ENCODE assay signal across 1 cellular context in the genomic region with DNA sequence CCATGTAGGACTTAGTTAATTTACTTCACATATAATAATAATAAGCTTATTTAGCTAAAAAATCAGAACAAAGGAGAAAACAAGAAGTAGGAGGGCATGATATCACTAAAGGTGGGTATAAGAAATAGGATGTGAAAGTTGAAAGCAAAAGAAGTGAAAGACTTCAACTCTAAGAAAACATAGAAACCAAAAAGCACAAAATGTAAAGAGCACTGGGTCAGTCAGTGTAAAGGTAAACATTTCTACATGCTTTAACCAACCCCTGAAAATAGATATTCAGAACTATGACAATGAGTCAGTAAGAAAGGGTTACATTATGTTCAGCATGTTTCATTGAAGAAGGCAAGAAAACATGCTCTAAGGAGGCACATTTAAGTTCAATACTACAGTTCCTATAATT.
TF ChIP-seq lines count a peak whose summit lies in the region.

No MANE protein-coding gene starts in this region.

TF ChIP-seq in GM23338, 12 proteins besides CTCF, POLR2A, EP300 and RAD21 (continued from another document):
- TF ChIP-seq, protein P1, sequence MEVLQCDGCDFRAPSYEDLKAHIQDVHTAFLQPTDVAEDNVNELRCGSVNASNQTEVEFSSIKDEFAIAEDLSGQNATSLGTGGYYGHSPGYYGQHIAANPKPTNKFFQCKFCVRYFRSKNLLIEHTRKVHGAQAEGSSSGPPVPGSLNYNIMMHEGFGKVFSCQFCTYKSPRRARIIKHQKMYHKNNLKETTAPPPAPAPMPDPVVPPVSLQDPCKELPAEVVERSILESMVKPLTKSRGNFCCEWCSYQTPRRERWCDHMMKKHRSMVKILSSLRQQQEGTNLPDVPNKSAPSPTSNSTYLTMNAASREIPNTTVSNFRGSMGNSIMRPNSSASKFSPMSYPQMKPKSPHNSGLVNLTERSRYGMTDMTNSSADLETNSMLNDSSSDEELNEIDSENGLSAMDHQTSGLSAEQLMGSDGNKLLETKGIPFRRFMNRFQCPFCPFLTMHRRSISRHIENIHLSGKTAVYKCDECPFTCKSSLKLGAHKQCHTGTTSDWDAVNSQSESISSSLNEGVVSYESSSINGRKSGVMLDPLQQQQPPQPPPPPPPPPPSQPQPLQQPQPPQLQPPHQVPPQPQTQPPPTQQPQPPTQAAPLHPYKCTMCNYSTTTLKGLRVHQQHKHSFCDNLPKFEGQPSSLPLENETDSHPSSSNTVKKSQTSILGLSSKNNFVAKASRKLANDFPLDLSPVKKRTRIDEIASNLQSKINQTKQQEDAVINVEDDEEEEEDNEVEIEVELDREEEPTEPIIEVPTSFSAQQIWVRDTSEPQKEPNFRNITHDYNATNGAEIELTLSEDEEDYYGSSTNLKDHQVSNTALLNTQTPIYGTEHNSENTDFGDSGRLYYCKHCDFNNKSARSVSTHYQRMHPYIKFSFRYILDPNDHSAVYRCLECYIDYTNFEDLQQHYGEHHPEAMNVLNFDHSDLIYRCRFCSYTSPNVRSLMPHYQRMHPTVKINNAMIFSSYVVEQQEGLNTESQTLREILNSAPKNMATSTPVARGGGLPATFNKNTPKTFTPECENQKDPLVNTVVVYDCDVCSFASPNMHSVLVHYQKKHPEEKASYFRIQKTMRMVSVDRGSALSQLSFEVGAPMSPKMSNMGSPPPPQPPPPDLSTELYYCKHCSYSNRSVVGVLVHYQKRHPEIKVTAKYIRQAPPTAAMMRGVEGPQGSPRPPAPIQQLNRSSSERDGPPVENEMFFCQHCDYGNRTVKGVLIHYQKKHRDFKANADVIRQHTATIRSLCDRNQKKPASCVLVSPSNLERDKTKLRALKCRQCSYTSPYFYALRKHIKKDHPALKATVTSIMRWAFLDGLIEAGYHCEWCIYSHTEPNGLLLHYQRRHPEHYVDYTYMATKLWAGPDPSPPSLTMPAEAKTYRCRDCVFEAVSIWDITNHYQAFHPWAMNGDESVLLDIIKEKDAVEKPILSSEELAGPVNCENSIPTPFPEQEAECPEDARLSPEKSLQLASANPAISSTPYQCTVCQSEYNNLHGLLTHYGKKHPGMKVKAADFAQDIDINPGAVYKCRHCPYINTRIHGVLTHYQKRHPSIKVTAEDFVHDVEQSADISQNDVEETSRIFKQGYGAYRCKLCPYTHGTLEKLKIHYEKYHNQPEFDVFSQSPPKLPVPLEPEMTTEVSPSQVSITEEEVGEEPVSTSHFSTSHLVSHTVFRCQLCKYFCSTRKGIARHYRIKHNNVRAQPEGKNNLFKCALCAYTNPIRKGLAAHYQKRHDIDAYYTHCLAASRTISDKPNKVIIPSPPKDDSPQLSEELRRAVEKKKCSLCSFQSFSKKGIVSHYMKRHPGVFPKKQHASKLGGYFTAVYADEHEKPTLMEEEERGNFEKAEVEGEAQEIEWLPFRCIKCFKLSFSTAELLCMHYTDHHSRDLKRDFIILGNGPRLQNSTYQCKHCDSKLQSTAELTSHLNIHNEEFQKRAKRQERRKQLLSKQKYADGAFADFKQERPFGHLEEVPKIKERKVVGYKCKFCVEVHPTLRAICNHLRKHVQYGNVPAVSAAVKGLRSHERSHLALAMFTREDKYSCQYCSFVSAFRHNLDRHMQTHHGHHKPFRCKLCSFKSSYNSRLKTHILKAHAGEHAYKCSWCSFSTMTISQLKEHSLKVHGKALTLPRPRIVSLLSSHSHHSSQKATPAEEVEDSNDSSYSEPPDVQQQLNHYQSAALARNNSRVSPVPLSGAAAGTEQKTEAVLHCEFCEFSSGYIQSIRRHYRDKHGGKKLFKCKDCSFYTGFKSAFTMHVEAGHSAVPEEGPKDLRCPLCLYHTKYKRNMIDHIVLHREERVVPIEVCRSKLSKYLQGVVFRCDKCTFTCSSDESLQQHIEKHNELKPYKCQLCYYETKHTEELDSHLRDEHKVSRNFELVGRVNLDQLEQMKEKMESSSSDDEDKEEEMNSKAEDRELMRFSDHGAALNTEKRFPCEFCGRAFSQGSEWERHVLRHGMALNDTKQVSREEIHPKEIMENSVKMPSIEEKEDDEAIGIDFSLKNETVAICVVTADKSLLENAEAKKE (CRISPR knock-in tag; IDR thresholded peaks at IDR 0.05): no peak
- TF ChIP-seq ZNF331 (CRISPR knock-in tag; IDR thresholded peaks at IDR 0.05; ENCODE audit: low read depth): no peak
- no peak for TF ChIP-seq CREB1 (CRISPR knock-in tag; IDR thresholded peaks at IDR 0.05; ENCODE audit: low read depth)
- no peak for TF ChIP-seq STAT1 (IDR thresholded peaks at IDR 0.05; ENCODE audit: unreplicated experiment)
- TF ChIP-seq NANOG (IDR thresholded peaks at IDR 0.05; ENCODE audit: borderline replicate concordance): no peak
- TF ChIP-seq EZH2phosphoT487 (IDR thresholded peaks at IDR 0.05; ENCODE audit: unreplicated experiment): no peak
- no peak for TF ChIP-seq EZH2 (IDR thresholded peaks at IDR 0.05; ENCODE audit: low read depth, unreplicated experiment)
- TF ChIP-seq ZNF114 (CRISPR knock-in tag; IDR thresholded peaks at IDR 0.05): no peak
- TF ChIP-seq POLR2AphosphoS5 (IDR thresholded peaks at IDR 0.05; ENCODE audit: low read depth): no peak
- no peak for TF ChIP-seq ETS1 (IDR thresholded peaks at IDR 0.05)
- no peak for TF ChIP-seq JUNB (IDR thresholded peaks at IDR 0.05; ENCODE audit: unreplicated experiment)
TF ChIP-seq in GM23338: peak in this region for 0.
